9 cellular contexts compared by ENCODE assay signal in the genomic region with DNA sequence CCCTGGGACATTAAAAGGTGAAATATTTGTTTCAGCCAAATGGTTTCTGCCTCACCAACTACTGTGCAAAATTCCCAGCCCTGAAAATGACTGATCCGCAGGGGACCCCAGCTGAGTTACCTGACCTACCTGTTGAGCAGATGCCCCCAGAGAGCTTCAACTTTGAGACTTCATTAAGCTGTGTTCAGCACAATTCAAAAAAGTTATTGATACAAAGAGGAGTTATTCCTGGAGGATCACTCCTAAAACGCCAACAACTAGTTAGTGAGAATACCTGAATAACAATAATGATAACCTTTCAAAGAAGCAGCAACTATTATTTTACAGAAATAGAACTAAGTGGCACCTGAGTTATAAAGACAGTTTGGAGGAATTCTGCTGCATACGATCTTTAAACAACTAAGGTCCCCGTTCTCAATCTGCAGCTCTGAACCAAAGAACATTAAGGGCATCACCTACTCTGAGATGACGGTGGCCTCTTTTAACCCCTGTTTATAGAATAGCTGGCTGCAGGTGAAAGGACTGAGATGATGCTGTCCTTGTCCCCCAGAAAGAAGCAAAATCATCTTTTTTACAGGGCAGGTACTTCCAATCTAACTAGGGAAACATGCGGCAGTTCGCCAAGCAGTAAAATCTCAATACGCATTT. TPM values are rescaled to one million over a fixed set of nuclear protein-coding genes. Genes with fewer than 3 reads are reported as not detected.
A peak's percentile ranks its signal among the peaks of the same experiment; 100 is the strongest.
DNase-seq lines count a peak whose midpoint lies in the region; ATAC-seq and TF ChIP-seq lines count a peak whose summit lies in the region.
"Had no signal": no experiment of that assay in that cellular context is flagged by ENCODE, and none has a peak within 500 bp of the region (broad histone marks: within the 10 kb centered on the region; RNA-seq: fewer than 3 reads in every experiment).

No MANE protein-coding gene starts in this region.

- TF ChIP-seq CTCF in SK-N-SH (IDR thresholded peaks at IDR 0.05) (no peak), foreskin fibroblast (IDR thresholded peaks at IDR 0.05; ENCODE audit: low read depth, low read length) (no peak), smooth muscle cell (IDR thresholded peaks at IDR 0.05; ENCODE audit: borderline replicate concordance, insufficient read depth, poor library complexity, severe bottlenecking) (no peak)

- WGBS in SK-N-SH (ENCODE audit: low lambda C conversion rate) = 38% methylated on average over 8 of the region's 8 CpGs
- 58% methylated on average over 8 of the region's 8 CpGs for WGBS in smooth muscle cell (ENCODE audit: low lambda C conversion rate)

- H3K27me3 ChIP-seq in SK-N-SH (ENCODE audit: insufficient read depth) (peaks cover 28% of the 10 kb centered on the region), smooth muscle cell (ENCODE audit: low read depth) (peaks cover 50% of the 10 kb centered on the region)

- H3K4me2 ChIP-seq in SK-N-SH = peak overlapping the region; percentile 89
- peak overlapping the region; percentile 90 for H3K4me2 ChIP-seq in smooth muscle cell

- H3K4me1 ChIP-seq in SK-N-SH (ENCODE audit: control insufficient read depth in 1 of 2, insufficient read depth in 2 of 2, low read depth in 1 of 2, low read length in 1 of 2) = peaks cover 3 to 7% of the 10 kb centered on the region in 2 experiments; a peak in 2 of 4 replicates
- peaks cover 6% of the 10 kb centered on the region for H3K4me1 ChIP-seq in smooth muscle cell (ENCODE audit: low read depth)

- H2AFZ ChIP-seq in SK-N-SH (ENCODE audit: low read depth) (peak overlapping the region; percentile 59; the same call in 1 of the 2 replicates), smooth muscle cell (ENCODE audit: low read depth) (no peak overlapping the region)

- H3K9me3 ChIP-seq in SK-N-SH = no peaks in the 10 kb centered on the region
- H3K9me3 ChIP-seq in smooth muscle cell (replicated peaks; ENCODE audit: low read depth) = no peaks in the 10 kb centered on the region

- no peaks in the 10 kb centered on the region for H3K9me2 ChIP-seq in SK-N-SH

- peak; percentile 1 for DNase-seq in NCI-H82 (lab: John Stamatoyannopoulos, UW)
- DNase-seq in NCI-H82 treated with DMSO at 0.1 percent for 48 hours (lab: John Stamatoyannopoulos, UW; ENCODE audit: unreplicated experiment) = no peak
- peak; percentile 7 for DNase-seq in SK-N-SH
- DNase-seq in foreskin fibroblast = no peak
- no peak for DNase-seq in smooth muscle cell (lab: John Stamatoyannopoulos, UW; ENCODE audit: unreplicated experiment)
- DNase-seq in NCI-H2227 treated with DMSO at 0.1 percent for 48 hours (lab: John Stamatoyannopoulos, UW) = no peak
- no peak for DNase-seq in superior temporal gyrus (ENCODE audit: extremely low spot score)

- no peak overlapping the region for H3K27ac ChIP-seq in SK-N-SH (ENCODE audit: low read depth in 2 of 2, low read length in 1 of 2)
- H3K27ac ChIP-seq in smooth muscle cell (ENCODE audit: low read depth) = no peak overlapping the region

- H3F3A ChIP-seq in SK-N-SH (replicated peaks; ENCODE audit: insufficient read depth) (no peaks in the 10 kb centered on the region), smooth muscle cell (ENCODE audit: low read depth) (no peaks in the 10 kb centered on the region)

- CTCF ChIA-PET in SK-N-SH (lab: Yijun Ruan, JAX) = interaction anchor here (0.7 to 1.0 kb wide), 3 partner anchors 19 to 125 kb away, joined by 3 read pairs; no protein-coding TSS in a partner anchor

- H3K4me3 ChIP-seq in SK-N-SH (ENCODE audit: low read depth in 2 of 2, low read length in 1 of 2) (peak overlapping the region; percentile 59 to 68; a peak in 3 of 4 replicates), foreskin fibroblast (ENCODE audit: low read depth in 1 of 2, low read length in 2 of 2) (peak overlapping the region; percentile 62 to 64), smooth muscle cell (peak overlapping the region; percentile 70)

- H3K9ac ChIP-seq in SK-N-SH (no peak overlapping the region), smooth muscle cell (ENCODE audit: low read depth) (no peak overlapping the region)

- H3K36me3 ChIP-seq in SK-N-SH (replicated peaks in 1 of 2; ENCODE audit: control insufficient read depth in 1 of 2, insufficient read depth in 2 of 2, low read length in 1 of 2) (no peaks in the 10 kb centered on the region), smooth muscle cell (ENCODE audit: low read depth) (no peaks in the 10 kb centered on the region)

- no peak for TF ChIP-seq EP300 in SK-N-SH (IDR thresholded peaks at IDR 0.05; ENCODE audit: borderline replicate concordance in 1 of 2, low read depth in 1 of 2, low read length in 1 of 2)

- ATAC-seq in HG02840 (IDR thresholded peaks at IDR 0.05; ENCODE audit: low FRiP score, unreplicated experiment) = no peak

- H4K20me1 ChIP-seq in SK-N-SH (ENCODE audit: insufficient read depth) (no peaks in the 10 kb centered on the region), smooth muscle cell (ENCODE audit: low read depth) (no peaks in the 10 kb centered on the region)

- H3K79me2 ChIP-seq in SK-N-SH (ENCODE audit: insufficient read depth) (no peaks in the 10 kb centered on the region), smooth muscle cell (ENCODE audit: low read depth) (no peaks in the 10 kb centered on the region)

- POLR2A ChIA-PET in SK-N-SH (lab: Yijun Ruan, JAX) = no interaction called here

- no peak for TF ChIP-seq RAD21 in SK-N-SH (IDR thresholded peaks at IDR 0.05; ENCODE audit: low read length)

TF ChIP-seq in SK-N-SH, 30 proteins besides CTCF, POLR2A, EP300 and RAD21:
- no peak for TF ChIP-seq SMC3 (IDR thresholded peaks at IDR 0.05; ENCODE audit: low read depth, low read length)
- TF ChIP-seq, protein P1, sequence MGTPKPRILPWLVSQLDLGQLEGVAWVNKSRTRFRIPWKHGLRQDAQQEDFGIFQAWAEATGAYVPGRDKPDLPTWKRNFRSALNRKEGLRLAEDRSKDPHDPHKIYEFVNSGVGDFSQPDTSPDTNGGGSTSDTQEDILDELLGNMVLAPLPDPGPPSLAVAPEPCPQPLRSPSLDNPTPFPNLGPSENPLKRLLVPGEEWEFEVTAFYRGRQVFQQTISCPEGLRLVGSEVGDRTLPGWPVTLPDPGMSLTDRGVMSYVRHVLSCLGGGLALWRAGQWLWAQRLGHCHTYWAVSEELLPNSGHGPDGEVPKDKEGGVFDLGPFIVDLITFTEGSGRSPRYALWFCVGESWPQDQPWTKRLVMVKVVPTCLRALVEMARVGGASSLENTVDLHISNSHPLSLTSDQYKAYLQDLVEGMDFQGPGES (IDR thresholded peaks at IDR 0.05; ENCODE audit: low read depth, low read length) = no peak
- no peak for TF ChIP-seq TEAD4 (IDR thresholded peaks at IDR 0.05; ENCODE audit: borderline replicate concordance, insufficient read depth)
- TF ChIP-seq YY1 (IDR thresholded peaks at IDR 0.05; ENCODE audit: low read depth) = no peak
- no peak for TF ChIP-seq EZH2phosphoT487 (IDR thresholded peaks at IDR 0.05; ENCODE audit: borderline replicate concordance, low read depth)
- no peak for TF ChIP-seq SIN3A (IDR thresholded peaks at IDR 0.05; ENCODE audit: borderline replicate concordance, low read depth, low read length)
- TF ChIP-seq RCOR1 (IDR thresholded peaks at IDR 0.05; ENCODE audit: low read length) = no peak
- TF ChIP-seq TCF12 (IDR thresholded peaks at IDR 0.05) = no peak
- no peak for TF ChIP-seq RFX5 (IDR thresholded peaks at IDR 0.05; ENCODE audit: low read length)
- no peak for TF ChIP-seq CHD2 (IDR thresholded peaks at IDR 0.05; ENCODE audit: low read length, partially characterized antibody)
TF ChIP-seq in SK-N-SH: peak in this region for 0.

RNA-seq across cellular contexts. Expression of gene GADL1, which starts 0.7 kb away (rescaled TPM):
- polyA plus RNA-seq in SK-N-SH (2012; rRNA removed) = not detected in 2 replicates
- polyA plus RNA-seq in SK-N-SH (2012; cell fraction: cytosol; rRNA removed) = not detected in 2 replicates
- not detected in 2 replicates for polyA plus RNA-seq in SK-N-SH (2012; cell fraction: nucleus; rRNA removed)
- total RNA-seq in smooth muscle cell = not detected in 2 replicates
- not detected in 2 replicates for polyA plus RNA-seq in smooth muscle cell
- total RNA-seq: NCI-H460 had no signal

Comparison
In these comparisons a context has a peak if more than half of its experiments do, and no peak if none do; other contexts are left out.
1. DNase-seq: peak in NCI-H82 (single experiment) and SK-N-SH (single experiment); none in NCI-H82 treated with DMSO at 0.1 percent for 48 hours (single experiment), foreskin fibroblast (0 of 2), smooth muscle cell (single experiment), NCI-H2227 treated with DMSO at 0.1 percent for 48 hours (single experiment) and superior temporal gyrus (single experiment).
2. Peak in every context shown above with its lines, with median percentiles within 50 percentile points of each other: H3K4me3 ChIP-seq.